In the genomic region with DNA sequence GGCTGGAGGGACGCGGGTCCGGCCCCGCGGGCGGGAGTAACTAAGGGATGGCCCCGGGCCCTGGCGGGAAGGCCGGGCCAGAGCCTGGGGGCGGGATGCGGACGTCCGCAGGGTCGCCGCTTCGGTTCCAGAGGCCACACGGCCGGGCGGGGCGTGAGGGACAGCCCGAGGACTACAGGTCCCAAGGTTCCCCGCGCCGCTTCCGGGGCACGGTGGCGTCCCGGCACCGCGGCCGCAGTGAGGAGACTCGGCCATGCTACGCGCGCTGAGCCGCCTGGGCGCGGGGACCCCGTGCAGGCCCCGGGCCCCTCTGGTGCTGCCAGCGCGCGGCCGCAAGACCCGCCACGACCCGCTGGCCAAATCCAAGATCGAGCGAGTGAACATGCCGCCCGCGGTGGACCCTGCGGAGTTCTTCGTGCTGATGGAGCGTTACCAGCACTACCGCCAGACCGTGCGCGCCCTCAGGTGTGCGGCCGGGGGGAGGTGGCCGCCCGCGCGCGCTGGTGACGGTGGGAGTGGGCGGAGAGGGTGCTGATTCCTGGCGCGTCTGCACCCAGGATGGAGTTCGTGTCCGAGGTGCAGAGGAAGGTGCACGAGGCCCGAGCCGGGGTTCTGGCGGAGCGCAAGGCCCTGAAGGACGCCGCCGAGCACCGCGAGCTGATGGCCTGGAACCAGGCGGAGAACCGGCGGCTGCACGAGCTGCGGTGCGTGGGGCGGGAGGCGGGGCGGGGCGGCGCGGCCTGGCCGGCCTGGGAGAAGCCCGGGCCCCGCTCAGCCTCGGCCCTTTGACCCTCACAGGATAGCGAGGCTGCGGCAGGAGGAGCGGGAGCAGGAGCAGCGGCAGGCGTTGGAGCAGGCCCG, we compare ENCODE assay signal across 8 cellular contexts. TPM values are rescaled to one million over a fixed set of nuclear protein-coding genes. Genes with fewer than 3 reads are reported as not detected.
DNase-seq lines count a peak whose midpoint lies in the region; ATAC-seq and TF ChIP-seq lines count a peak whose summit lies in the region.

A gene (plus strand): TSS at position 237 of the 861 bp plus-strand sequence. CDS start 17 bp downstream, at position 254.

- no peaks in the 10 kb centered on the region for H3K9me3 ChIP-seq in left lung

- TF ChIP-seq CTCF in AG09309 (IDR thresholded peaks at IDR 0.05; ENCODE audit: control insufficient read depth, insufficient read depth, low read depth, low read length, missing control alignments) (no peak), left lung (IDR thresholded peaks at IDR 0.05) (no peak)

- H3K4me3 ChIP-seq in AG09309 (ENCODE audit: control insufficient read depth, low read depth, low read length) (peak within 1 kb of the TSS; percentile 60), left lung (peak within 1 kb of the TSS; percentile 91 to 98)

- H3K36me3 Mint-ChIP-seq in activated CD4-positive, alpha-beta T cell treated with anti-CD3 and anti-CD28 coated beads, Interleukin-2, amount 10 ng/mL, durations not matched to agents 24 days and 14 days (ENCODE audit: low read depth) = peaks cover 39% of the 10 kb centered on the region

- peak within 1 kb of the TSS; percentile 87 to 90 for H3K27ac ChIP-seq in left lung

- H3K36me3 ChIP-seq in left lung = peaks cover 0 to 28% of the 10 kb centered on the region in 2 donors

- H3K4me1 Mint-ChIP-seq in activated CD4-positive, alpha-beta T cell treated with anti-CD3 and anti-CD28 coated beads, Interleukin-2, amount 10 ng/mL, durations not matched to agents 24 days and 14 days = peaks cover 16% of the 10 kb centered on the region

- DNase-seq in AG09309 (ENCODE audit: low read depth) (peak; percentile 35), NCI-H446 (lab: John Stamatoyannopoulos, UW) (peak; percentile 58 to 86), dedifferentiated amniotic fluid mesenchymal stem cell (ENCODE audit: extremely low spot score) (peak; percentile 63), left lung (peak; percentile 92 to 98)
- DNase-seq in activated CD4-positive, alpha-beta T cell treated with anti-CD3 and anti-CD28 coated beads, Interleukin-2, amount 10 ng/mL, durations not matched to agents 24 days and 14 days = peak; percentile 96
- DNase-seq in stimulated activated CD4-positive, alpha-beta T cell treated with anti-CD3 and anti-CD28 coated beads, Interleukin-2, amount 100 ng/mL, for 4 hours (ENCODE audit: low read depth) = peak; percentile 70

- H3K27ac Mint-ChIP-seq in activated CD4-positive, alpha-beta T cell treated with anti-CD3 and anti-CD28 coated beads, Interleukin-2, amount 10 ng/mL, durations not matched to agents 24 days and 14 days = peak within 1 kb of the TSS; percentile 87

- H3K4me3 Mint-ChIP-seq in activated CD4-positive, alpha-beta T cell treated with anti-CD3 and anti-CD28 coated beads, Interleukin-2, amount 10 ng/mL, durations not matched to agents 24 days and 14 days = peak within 1 kb of the TSS; percentile 93

- intact Hi-C loops in activated CD4-positive, alpha-beta T cell treated with anti-CD3 and anti-CD28 coated beads, Interleukin-2, amount 10 ng/mL, durations not matched to agents 24 days and 14 days (cut with micrococcal nuclease) = loop anchor here (1.0 to 2.0 kb wide), 3 partner anchors 32 to 175 kb away; no protein-coding TSS in a partner anchor
- intact Hi-C loops in left lung (cut with DNase I) = no loop called here

- no peaks in the 10 kb centered on the region for H3K9me3 Mint-ChIP-seq in activated CD4-positive, alpha-beta T cell treated with anti-CD3 and anti-CD28 coated beads, Interleukin-2, amount 10 ng/mL, durations not matched to agents 24 days and 14 days

- H3K27me3 Mint-ChIP-seq in activated CD4-positive, alpha-beta T cell treated with anti-CD3 and anti-CD28 coated beads, Interleukin-2, amount 10 ng/mL, durations not matched to agents 24 days and 14 days = no peaks in the 10 kb centered on the region

- H3K4me1 ChIP-seq in left lung = peaks cover 7 to 25% of the 10 kb centered on the region in 2 donors

- H3K27me3 ChIP-seq in left lung = no peaks in the 10 kb centered on the region

- ATAC-seq in GM18868 (IDR thresholded peaks at IDR 0.05; ENCODE audit: unreplicated experiment) (peak; percentile 91), HG03108 (IDR thresholded peaks at IDR 0.05; ENCODE audit: unreplicated experiment) (peak; percentile 91), left lung (peak; percentile 96)

RNA-seq across cellular contexts. Expression of the gene that starts here (rescaled TPM):
- total RNA-seq in activated CD4-positive, alpha-beta T cell treated with anti-CD3 and anti-CD28 coated beads, Interleukin-2, amount 10 ng/mL, durations not matched to agents 24 days and 14 days = 123 and 130 TPM in 2 replicates
- total RNA-seq in left lung = 10 to 100 TPM; 37.4 to 40.4 TPM

Comparison
In these comparisons a context has a peak if more than half of its experiments do, and no peak if none do; other contexts are left out.
1. Peak in every context shown above with its lines: DNase-seq, ATAC-seq, H3K4me3 ChIP-seq and H3K27ac ChIP-seq.
2. DNase-seq: peak in every context shown above with its lines; median percentile 96 in activated CD4-positive, alpha-beta T cell treated with anti-CD3 and anti-CD28 coated beads, Interleukin-2, amount 10 ng/mL, durations not matched to agents 24 days and 14 days; 95 in left lung; 72 in NCI-H446; 70 in stimulated activated CD4-positive, alpha-beta T cell treated with anti-CD3 and anti-CD28 coated beads, Interleukin-2, amount 100 ng/mL, for 4 hours; 63 in dedifferentiated amniotic fluid mesenchymal stem cell; 35 in AG09309.